ENCODE assay signal across 8 cellular contexts in the genomic region with DNA sequence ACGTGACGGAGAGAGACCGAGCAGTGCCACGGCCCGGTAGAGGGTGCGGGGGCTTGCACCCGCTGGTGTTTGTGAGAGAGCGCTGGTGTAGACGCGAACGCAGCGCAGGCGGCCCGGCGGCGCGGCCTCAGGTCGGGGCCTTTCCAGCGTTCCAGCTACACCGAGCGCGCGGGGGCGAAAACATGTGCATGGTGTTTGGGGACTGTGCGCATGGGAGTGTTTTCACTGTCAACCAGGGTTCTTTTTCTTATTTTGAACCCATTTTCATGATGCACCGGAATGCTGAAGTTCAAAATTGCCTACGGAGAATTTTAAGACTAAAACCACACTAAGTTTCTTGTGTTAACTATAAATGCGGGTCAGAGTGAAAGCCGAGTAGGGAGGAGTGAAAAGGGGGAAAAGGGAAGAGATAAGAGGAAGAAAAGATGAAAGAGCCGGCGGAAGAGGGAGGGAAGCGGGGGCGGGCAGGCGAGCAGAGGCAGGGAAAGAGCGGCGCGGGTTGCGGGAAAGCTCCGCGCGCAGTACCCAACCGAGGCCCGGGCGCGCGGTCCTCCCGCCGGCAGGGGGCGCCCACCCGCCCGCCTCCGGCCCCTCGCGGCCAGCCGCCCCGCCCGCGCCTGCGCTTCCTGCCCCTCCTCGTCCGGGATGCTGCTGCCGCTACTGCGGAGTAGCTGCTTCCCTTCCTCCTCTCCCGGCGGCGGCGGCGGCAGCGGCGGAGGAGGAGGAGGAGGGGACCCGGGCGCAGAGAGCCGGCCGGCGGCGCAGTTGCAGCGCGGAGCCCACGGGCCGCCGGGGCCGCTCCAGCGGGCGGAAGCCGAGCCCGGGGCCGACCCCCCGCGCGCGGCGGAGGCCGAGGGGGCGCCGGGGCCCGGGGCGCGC. TPM values are rescaled to one million over a fixed set of nuclear protein-coding genes. Genes with fewer than 3 reads are reported as not detected.
A peak's percentile ranks its signal among the peaks of the same experiment; 100 is the strongest.
DNase-seq lines count a peak whose midpoint lies in the region; ATAC-seq and TF ChIP-seq lines count a peak whose summit lies in the region.

A gene with protein sequence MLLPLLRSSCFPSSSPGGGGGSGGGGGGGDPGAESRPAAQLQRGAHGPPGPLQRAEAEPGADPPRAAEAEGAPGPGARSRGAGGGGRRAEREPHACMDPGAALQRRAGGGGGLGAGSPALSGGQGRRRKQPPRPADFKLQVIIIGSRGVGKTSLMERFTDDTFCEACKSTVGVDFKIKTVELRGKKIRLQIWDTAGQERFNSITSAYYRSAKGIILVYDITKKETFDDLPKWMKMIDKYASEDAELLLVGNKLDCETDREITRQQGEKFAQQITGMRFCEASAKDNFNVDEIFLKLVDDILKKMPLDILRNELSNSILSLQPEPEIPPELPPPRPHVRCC (plus strand): TSS at position 643 of the 879 bp plus-strand sequence. CDS start 3 bp downstream, at position 646.

- peak within 1 kb of the TSS; percentile 89 for H3K4me3 Mint-ChIP-seq in activated B cell treated with CpG ODN at 0.5 μM for 24 hours

- no peaks in the 10 kb centered on the region for H3K27me3 Mint-ChIP-seq in activated B cell treated with CpG ODN at 0.5 μM for 24 hours

- no peak for TF ChIP-seq CTCF in activated B cell treated with CpG ODN at 0.5 μM for 24 hours (IDR thresholded peaks at IDR 0.05)

- CTCF ChIA-PET in activated B cell treated with CpG ODN at 0.5 μM for 24 hours (lab: Charles Lee), result interaction anchor here (0.6 to 1.5 kb wide), 3 partner anchors 9 to 390 kb away, joined by 3 to 14 read pairs (median 4); no protein-coding TSS in a partner anchor

- peak within 1 kb of the TSS; percentile 67 for H3K27ac ChIP-seq in caudate nucleus (ENCODE audit: low read depth, low read length)

- intact Hi-C loops in activated B cell treated with CpG ODN at 0.5 μM for 24 hours (cut with micrococcal nuclease), result loop anchor here (1.0 to 10.0 kb wide), 4 partner anchors 8 to 1916 kb away; a partner anchor contains a TSS

- H3K4me1 Mint-ChIP-seq in activated B cell treated with CpG ODN at 0.5 μM for 24 hours, result peaks cover 76% of the 10 kb centered on the region

- peak within 1 kb of the TSS; percentile 89 for H3K27ac Mint-ChIP-seq in activated B cell treated with CpG ODN at 0.5 μM for 24 hours

- peak; percentile 49 for ATAC-seq in HG03103 (IDR thresholded peaks at IDR 0.05; ENCODE audit: low read depth, unreplicated experiment)
- ATAC-seq in activated B cell treated with CpG ODN at 0.5 μM for 24 hours (ENCODE audit: low read depth), result peak; percentile 81

- peaks cover 17% of the 10 kb centered on the region for H3K36me3 Mint-ChIP-seq in activated B cell treated with CpG ODN at 0.5 μM for 24 hours (ENCODE audit: low read depth)

- H3K9me3 Mint-ChIP-seq in activated B cell treated with CpG ODN at 0.5 μM for 24 hours, result no peaks in the 10 kb centered on the region

- peak; percentile 53 for DNase-seq in NK-92 treated with Interleukin-12 subunit alpha and Interleukin-12 subunit beta, amount 100 ng/mL, for 24 hours (lab: John Stamatoyannopoulos, UW)
- no peak for DNase-seq in NK-92 (lab: John Stamatoyannopoulos, UW; ENCODE audit: unreplicated experiment)
- peak; percentile 92 for DNase-seq in NCI-H2227 (lab: John Stamatoyannopoulos, UW; ENCODE audit: unreplicated experiment)
- peak; percentile 87 for DNase-seq in activated B cell treated with CpG ODN at 0.5 μM for 24 hours
- peak in 58 of 61 donors; percentile 17 to 89 (median 76) for DNase-seq in caudate nucleus (lab: John Stamatoyannopoulos, UW)
- peak; percentile 89 for DNase-seq in islet precursor cell
- DNase-seq in stimulated activated CD4-positive, alpha-beta T cell treated with anti-CD3 and anti-CD28 coated beads, Interleukin-12 subunit alpha, Interleukin-12 subunit beta, amount 100 ng/mL, for 4 hours, result peak; percentile 87

- POLR2A ChIA-PET in activated B cell treated with CpG ODN at 0.5 μM for 24 hours (lab: Charles Lee), result interaction anchor here (0.9 to 2.3 kb wide), 4 partner anchors 9 to 528 kb away, joined by 3 to 12 read pairs (median 4); a partner anchor contains a TSS

RNA-seq across cellular contexts. Expression of the gene that starts here (rescaled TPM):
- 25.3 and 27.5 TPM in 2 replicates for total RNA-seq in activated B cell treated with CpG ODN at 0.5 μM for 24 hours
